1 cellular context compared by ENCODE assay signal in the genomic region with DNA sequence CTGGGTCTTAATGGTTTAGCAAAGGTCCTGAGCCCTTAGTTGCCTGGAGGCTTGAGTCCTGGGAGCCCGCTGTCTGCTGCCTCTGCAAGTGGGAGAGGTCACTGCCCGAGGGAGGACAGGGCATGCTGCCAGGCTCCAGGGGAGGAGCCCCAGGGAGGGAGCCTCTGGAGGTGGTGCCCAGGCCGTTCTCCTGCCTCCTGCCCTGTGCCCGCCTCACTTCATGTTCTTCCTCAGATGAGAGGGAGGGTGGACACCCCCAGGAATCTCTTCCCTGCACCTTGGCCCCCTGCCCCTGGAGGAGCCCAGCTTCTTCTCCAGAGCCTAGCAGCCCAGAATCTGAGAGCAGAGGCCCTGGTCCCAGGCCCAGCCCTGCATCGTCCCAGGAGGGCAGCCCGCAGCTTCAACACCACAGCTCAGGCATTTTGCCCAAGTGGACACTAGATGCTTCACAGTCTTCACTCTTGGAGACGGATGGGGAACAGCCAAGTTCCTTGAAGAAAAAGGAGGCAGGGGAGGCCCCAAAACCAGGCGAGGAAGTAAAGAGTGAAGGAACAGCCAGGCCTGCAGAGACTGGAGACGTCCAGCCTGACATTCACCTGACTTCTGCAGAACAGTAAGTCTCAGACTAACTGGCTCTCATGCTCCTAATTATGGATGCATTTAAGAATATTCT.
TF ChIP-seq lines count a peak whose summit lies in the region.

No MANE protein-coding gene starts in this region.

TF ChIP-seq in GM12878, 131 proteins besides CTCF, POLR2A, EP300 and RAD21 (continued from another document):
- TF ChIP-seq IRF5 (IDR thresholded peaks at IDR 0.05; ENCODE audit: borderline replicate concordance) (no peak), CBX3 (IDR thresholded peaks at IDR 0.05; ENCODE audit: borderline replicate concordance, low read depth) (no peak)
